Comparison of ENCODE assay signal across 8 cellular contexts in genomic region chr2:86105252-86105968, GRCh38. TPM values are rescaled to one million over a fixed set of nuclear protein-coding genes. Genes with fewer than 3 reads are reported as not detected.
A peak's percentile ranks its signal among the peaks of the same experiment; 100 is the strongest.
DNase-seq lines count a peak whose midpoint lies in the region; ATAC-seq and TF ChIP-seq lines count a peak whose summit lies in the region.

Gene POLR1A (minus strand): TSS chr2:86105886. CDS start chr2:86105776, 110 bp downstream.

- DNase-seq in AG09309 (ENCODE audit: low read depth) (peak; percentile 78), NCI-H460 (ENCODE audit: extremely low read depth, low read depth) (peak; percentile 90), chondrocyte (ENCODE audit: low spot score) (no peak), kidney glomerular epithelial cell (lab: John Stamatoyannopoulos, UW) (peak; percentile 95)
- DNase-seq in activated CD4-positive, alpha-beta T cell treated with anti-CD3 and anti-CD28 coated beads for 24 hours (ENCODE audit: low read depth in 2 of 2), result peak; percentile 59 to 63
- peak; percentile 73 to 75 for DNase-seq in stimulated activated CD4-positive, alpha-beta T cell treated with anti-CD3 and anti-CD28 coated beads, Interleukin-15, amount 100 ng/mL, for 48 hours (ENCODE audit: low read depth in 2 of 2)

- peak within 1 kb of the TSS; percentile 99 for H3K27ac Mint-ChIP-seq in chondrocyte (ENCODE audit: unreplicated experiment)

- ATAC-seq in GM19043 (IDR thresholded peaks at IDR 0.05; ENCODE audit: low read depth, unreplicated experiment) (peak; percentile 63), HG03432 (IDR thresholded peaks at IDR 0.05; ENCODE audit: unreplicated experiment) (peak; percentile 75)

- H3K4me3 ChIP-seq in AG09309 (ENCODE audit: control insufficient read depth, low read depth, low read length), result peak within 1 kb of the TSS; percentile 86

- H3K4me3 Mint-ChIP-seq in chondrocyte (ENCODE audit: unreplicated experiment), result peak within 1 kb of the TSS; percentile 91

- H3K4me1 Mint-ChIP-seq in chondrocyte (ENCODE audit: low read depth), result peaks cover 45% of the 10 kb centered on the region

- H3K9me3 Mint-ChIP-seq in chondrocyte (ENCODE audit: low read depth), result peaks cover 5% of the 10 kb centered on the region

- peaks cover 19% of the 10 kb centered on the region for H3K36me3 Mint-ChIP-seq in chondrocyte (ENCODE audit: low read depth)

- peak; percentile 20 for TF ChIP-seq CTCF in AG09309 (IDR thresholded peaks at IDR 0.05; ENCODE audit: control insufficient read depth, insufficient read depth, low read depth, low read length, missing control alignments)
- peak; percentile 53 for TF ChIP-seq CTCF in chondrocyte (IDR thresholded peaks at IDR 0.05)

- no peaks in the 10 kb centered on the region for H3K27me3 Mint-ChIP-seq in chondrocyte (ENCODE audit: low read depth)

RNA-seq across cellular contexts. Expression of gene POLR1A, which starts in this region (rescaled TPM):
- 15.4 and 20.1 TPM in 2 replicates for total RNA-seq in NCI-H460 (2014; rRNA removed; shearing (Covaris generic))
- 14.8 and 18.9 TPM in 2 replicates for polyA plus RNA-seq in NCI-H460 (2014; cell fraction: nucleus; rRNA removed)
- 32.6 to 48.6 TPM (median 37.6 TPM) in 3 replicates for total RNA-seq in chondrocyte
